ENCODE assay signal across 16 cellular contexts in genomic region chr16:58107228-58107627, GRCh38. TPM values are rescaled to one million over a fixed set of nuclear protein-coding genes. Genes with fewer than 3 reads are reported as not detected.
DNase-seq lines count a peak whose midpoint lies in the region; ATAC-seq and TF ChIP-seq lines count a peak whose summit lies in the region.
"Had no signal": no experiment of that assay in that cellular context is flagged by ENCODE, and none has a peak within 500 bp of the region (broad histone marks: within the 10 kb centered on the region; RNA-seq: fewer than 3 reads in every experiment).

No MANE protein-coding gene starts in this region.

- DNase-seq in NCI-H82 (lab: John Stamatoyannopoulos, UW) = peak; percentile 10
- no peak for DNase-seq in NCI-H82 treated with DMSO at 0.1 percent for 48 hours (lab: John Stamatoyannopoulos, UW; ENCODE audit: unreplicated experiment)
- DNase-seq in astrocyte of the cerebellum (ENCODE audit: low read depth) = no peak
- no peak for DNase-seq in fibroblast of lung (ENCODE audit: low read depth in 2 of 2)
- no peak for DNase-seq in activated T-cell treated with anti-CD3 and anti-CD28 coated beads for 4 hours
- DNase-seq in T-helper 9 cell = no peak
- no peak for DNase-seq in WERI-Rb-1
- DNase-seq: HCEC 1CT, NCI-H1092, NCI-H1694, NCI-H2107, PC-9 had no signal

- in situ Hi-C loops in astrocyte of the cerebellum (cut with HindIII; ENCODE audit: low sequenced_read_pairs) = no loop called here

- H3K4me1 ChIP-seq in fibroblast of lung (ENCODE audit: control insufficient read depth, extremely low read depth, insufficient read depth, low read length) = peaks cover 2% of the 10 kb centered on the region

- TF ChIP-seq CTCF in astrocyte of the cerebellum (IDR thresholded peaks at IDR 0.05; ENCODE audit: low read depth, low read length, missing control alignments) = peak; percentile 27
- TF ChIP-seq CTCF in fibroblast of lung (conservative IDR thresholded peaks at IDR 0.05 in 1 of 2, IDR thresholded peaks at IDR 0.05 in 1 of 2; ENCODE audit: low read depth in 1 of 2, low read length in 2 of 2) = peak; percentile 4 to 6
- TF ChIP-seq CTCF in WERI-Rb-1 (IDR thresholded peaks at IDR 0.05; ENCODE audit: low read depth, low read length) = no peak

- H3K4me2 ChIP-seq in fibroblast of lung (ENCODE audit: extremely low read depth, insufficient read depth, low read length) = no peak overlapping the region
- H3K4me2 ChIP-seq: PC-9 had no signal

- no peaks in the 10 kb centered on the region for H4K20me1 ChIP-seq in fibroblast of lung (ENCODE audit: control insufficient read depth, extremely low read depth, insufficient read depth, low read length)

- ATAC-seq in GM21619 (IDR thresholded peaks at IDR 0.05; ENCODE audit: unreplicated experiment) = no peak
- ATAC-seq: K562 had no signal

- H3K27me3 ChIP-seq in fibroblast of lung (ENCODE audit: control insufficient read depth, insufficient read depth, low read length) (no peaks in the 10 kb centered on the region), WERI-Rb-1 (ENCODE audit: insufficient read depth, low read depth, severe bottlenecking) (no peaks in the 10 kb centered on the region)

- H3K4me3 ChIP-seq in astrocyte of the cerebellum (ENCODE audit: low read depth, low read length) (no peak overlapping the region), fibroblast of lung (replicated peaks in 1 of 4; ENCODE audit: control extremely low read depth in 1 of 4, insufficient read depth in 1 of 4, low read depth in 3 of 4, low read length in 4 of 4) (no peak overlapping the region), WERI-Rb-1 (ENCODE audit: low read depth, low read length) (no peak overlapping the region)
- H3K4me3 ChIP-seq: K562, PC-9 had no signal

- H3K9me3 ChIP-seq in fibroblast of lung (ENCODE audit: control insufficient read depth, insufficient read depth, low read depth, low read length) (no peaks in the 10 kb centered on the region), WERI-Rb-1 (ENCODE audit: severe bottlenecking) (no peaks in the 10 kb centered on the region)

- H3K27ac ChIP-seq in fibroblast of lung (ENCODE audit: insufficient read depth, low read length) (no peak overlapping the region), WERI-Rb-1 (no peak overlapping the region)
- H3K27ac ChIP-seq: 22Rv1, C4-2B, PC-9 had no signal

- H3K79me2 ChIP-seq in fibroblast of lung (ENCODE audit: control insufficient read depth, insufficient read depth, low read length) = no peaks in the 10 kb centered on the region

- H3K36me3 ChIP-seq in fibroblast of lung (ENCODE audit: control insufficient read depth, insufficient read depth, low read length) (no peaks in the 10 kb centered on the region), WERI-Rb-1 (no peaks in the 10 kb centered on the region)

- no peak overlapping the region for H2AFZ ChIP-seq in fibroblast of lung (ENCODE audit: low read length)
- H2AFZ ChIP-seq: PC-9 had no signal

- no peak overlapping the region for H3K9ac ChIP-seq in fibroblast of lung (ENCODE audit: insufficient read depth, low read length)

RNA-seq across cellular contexts. Expression of gene CFAP20, which starts 22.0 kb away (rescaled TPM):
- total RNA-seq in fibroblast of lung = 23.4 and 29.2 TPM in 2 replicates
- polyA plus RNA-seq in fibroblast of lung = 30.2 and 33.2 TPM in 2 replicates
- polyA plus RNA-seq in fibroblast of lung (2012) = 22.8 and 31.8 TPM in 2 replicates
- polyA minus RNA-seq in fibroblast of lung (ENCODE audit: low replicate concordance) = 20.3 and 22.2 TPM in 2 replicates
